In genomic region chr12:121494093-121494787, GRCh38 we compare ENCODE assay signal across 8 cellular contexts.
A peak's percentile ranks its signal among the peaks of the same experiment; 100 is the strongest.
DNase-seq lines count a peak whose midpoint lies in the region; ATAC-seq and TF ChIP-seq lines count a peak whose summit lies in the region.

No MANE protein-coding gene starts in this region.

- H3K27me3 Mint-ChIP-seq in activated CD4-positive, alpha-beta T cell treated with anti-CD3 and anti-CD28 coated beads, Interleukin-2, amount 10 ng/mL, durations not matched to agents 24 days and 14 days, result no peaks in the 10 kb centered on the region

- TF ChIP-seq CTCF in coronary artery (IDR thresholded peaks at IDR 0.05), result peak; percentile 63
- peak; percentile 73 for TF ChIP-seq CTCF in mucosa of descending colon (IDR thresholded peaks at IDR 0.05)
- TF ChIP-seq CTCF in lower leg skin (IDR thresholded peaks at IDR 0.05), result no peak

- ATAC-seq in mucosa of descending colon, result peak; percentile 62
- peak; percentile 46 for ATAC-seq in stimulated activated naive CD8-positive, alpha-beta T cell treated with anti-CD3 and anti-CD28 coated beads, Interleukin-15, Interleukin-2, amounts not matched to agents 100 U/mL and 50 U/mL, for 24 hours

- H3K36me3 Mint-ChIP-seq in activated CD4-positive, alpha-beta T cell treated with anti-CD3 and anti-CD28 coated beads, Interleukin-2, amount 10 ng/mL, durations not matched to agents 24 days and 14 days (ENCODE audit: low read depth), result peaks cover 16% of the 10 kb centered on the region

- no peak for TF ChIP-seq POLR2A in lower leg skin (IDR thresholded peaks at IDR 0.05)

- H3K9me3 Mint-ChIP-seq in activated CD4-positive, alpha-beta T cell treated with anti-CD3 and anti-CD28 coated beads, Interleukin-2, amount 10 ng/mL, durations not matched to agents 24 days and 14 days, result no peaks in the 10 kb centered on the region

- no peak overlapping the region for H3K4me3 ChIP-seq in Jurkat, Clone E6-1 (ENCODE audit: low read length)
- H3K4me3 ChIP-seq in coronary artery (no peak overlapping the region), mucosa of descending colon (no peak overlapping the region), lower leg skin (ENCODE audit: low read depth, poor library complexity, severe bottlenecking) (no peak overlapping the region)

- peaks cover 13% of the 10 kb centered on the region for H3K4me1 Mint-ChIP-seq in activated CD4-positive, alpha-beta T cell treated with anti-CD3 and anti-CD28 coated beads, Interleukin-2, amount 10 ng/mL, durations not matched to agents 24 days and 14 days

- no peaks in the 10 kb centered on the region for H3K9me3 ChIP-seq in mucosa of descending colon

- no peak overlapping the region for H3K27ac ChIP-seq in coronary artery

- H3K4me1 ChIP-seq in mucosa of descending colon (ENCODE audit: low read depth), result no peaks in the 10 kb centered on the region

- DNase-seq in COLO668 (lab: John Stamatoyannopoulos, UW; ENCODE audit: unreplicated experiment) (peak; percentile 47), coronary artery (ENCODE audit: low spot score) (no peak), mucosa of descending colon (peak in 2 of 3 donors; percentile 55 to 60), lower leg skin (ENCODE audit: low spot score in 2 of 2) (no peak), cerebellar nuclear complex (lab: John Stamatoyannopoulos, UW) (no peak)
- DNase-seq in Jurkat, Clone E6-1 (ENCODE audit: low read depth, low spot score), result peak; percentile 32
- DNase-seq in activated CD4-positive, alpha-beta T cell treated with anti-CD3 and anti-CD28 coated beads, Interleukin-2, amount 10 ng/mL, durations not matched to agents 24 days and 14 days, result peak; percentile 86
- peak; percentile 74 for DNase-seq in stimulated activated naive CD8-positive, alpha-beta T cell treated with anti-CD3 and anti-CD28 coated beads, Interleukin-15, Interleukin-2, amounts not matched to agents 100 U/mL and 50 U/mL, for 24 hours

- WGBS in lower leg skin, 2 donors, result 79 to 88% methylated on average over 18 to 19 of the region's 19 CpGs

- H3K36me3 ChIP-seq in mucosa of descending colon (ENCODE audit: low read depth), result no peaks in the 10 kb centered on the region

- H3K4me3 Mint-ChIP-seq in activated CD4-positive, alpha-beta T cell treated with anti-CD3 and anti-CD28 coated beads, Interleukin-2, amount 10 ng/mL, durations not matched to agents 24 days and 14 days, result no peak overlapping the region

- intact Hi-C loops in activated CD4-positive, alpha-beta T cell treated with anti-CD3 and anti-CD28 coated beads, Interleukin-2, amount 10 ng/mL, durations not matched to agents 24 days and 14 days (cut with micrococcal nuclease), result loop anchor here (1.0 kb wide), 1 partner anchor 188 kb away; no protein-coding TSS in a partner anchor
- intact Hi-C loops in mucosa of descending colon (cut with DNase I, micrococcal nuclease), result no loop called here
- intact Hi-C loops in lower leg skin (cut with DNase I; ENCODE audit: low total_unique reads), result no loop called here

- H3K27ac Mint-ChIP-seq in activated CD4-positive, alpha-beta T cell treated with anti-CD3 and anti-CD28 coated beads, Interleukin-2, amount 10 ng/mL, durations not matched to agents 24 days and 14 days, result no peak overlapping the region

Comparison
In these comparisons a context has a peak if more than half of its experiments do, and no peak if none do; other contexts are left out.
1. DNase-seq: peak in COLO668 (single experiment), Jurkat, Clone E6-1 (single experiment), activated CD4-positive, alpha-beta T cell treated with anti-CD3 and anti-CD28 coated beads, Interleukin-2, amount 10 ng/mL, durations not matched to agents 24 days and 14 days (single experiment), mucosa of descending colon (2 of 3) and stimulated activated naive CD8-positive, alpha-beta T cell treated with anti-CD3 and anti-CD28 coated beads, Interleukin-15, Interleukin-2, amounts not matched to agents 100 U/mL and 50 U/mL, for 24 hours (single experiment); none in coronary artery (single experiment), lower leg skin (0 of 2) and cerebellar nuclear complex (0 of 2).
2. CTCF ChIP-seq: peak in coronary artery (single experiment) and mucosa of descending colon (single experiment); none in lower leg skin (0 of 3).